In the genomic region with DNA sequence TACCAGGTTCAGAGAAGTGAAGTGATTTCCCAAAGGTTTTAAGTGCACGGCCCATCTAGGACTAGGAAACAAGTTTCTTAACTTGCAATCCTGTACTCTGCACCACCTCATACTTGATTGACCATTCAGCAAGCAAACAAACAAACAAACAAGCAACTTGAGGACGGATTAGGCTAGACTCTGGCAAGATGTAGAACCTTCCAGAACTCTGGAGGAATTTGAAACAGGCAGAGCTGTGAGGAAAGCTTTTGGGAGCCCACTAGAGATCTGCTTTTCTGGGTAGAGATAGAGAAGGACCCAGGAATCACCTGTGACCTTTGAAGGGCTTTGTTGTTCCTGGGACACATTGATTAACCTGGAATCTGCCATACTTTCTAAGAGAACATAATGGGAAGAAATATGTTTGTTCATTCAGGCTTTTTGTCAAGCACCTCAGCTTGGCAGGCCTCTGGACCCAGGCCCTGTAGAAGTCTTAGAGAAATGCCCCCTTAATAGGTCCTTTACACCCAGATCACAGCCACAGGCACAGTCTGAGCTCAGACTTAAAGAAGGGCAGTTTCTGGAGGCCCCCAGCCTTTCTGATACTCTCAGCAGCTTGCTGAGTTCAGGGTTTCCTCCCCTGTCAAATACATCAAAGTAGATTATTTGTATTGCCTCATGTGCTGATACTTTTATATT, we compare ENCODE assay signal across 8 cellular contexts. TPM values are rescaled to one million over a fixed set of nuclear protein-coding genes. Genes with fewer than 3 reads are reported as not detected.
A peak's percentile ranks its signal among the peaks of the same experiment; 100 is the strongest.
DNase-seq lines count a peak whose midpoint lies in the region; ATAC-seq, FAIRE-seq and TF ChIP-seq lines count a peak whose summit lies in the region.

No MANE protein-coding gene starts in this region.

- H3K27ac ChIP-seq in keratinocyte (ENCODE audit: control insufficient read depth, insufficient read depth, low read length) (peak overlapping the region; percentile 98), suprapubic skin (peak overlapping the region; percentile 95)

- peak overlapping the region; percentile 94 for H3K27ac Mint-ChIP-seq in activated CD8-positive, alpha-beta T cell treated with anti-CD3 and anti-CD28 coated beads, Interleukin-2, amount 10 ng/mL, durations not matched to agents 7 days and 5 days

- no peak for TF ChIP-seq POLR2A in suprapubic skin (IDR thresholded peaks at IDR 0.05)

- H3K9me3 Mint-ChIP-seq in activated CD8-positive, alpha-beta T cell treated with anti-CD3 and anti-CD28 coated beads, Interleukin-2, amount 10 ng/mL, durations not matched to agents 7 days and 5 days (ENCODE audit: insufficient read depth) = no peaks in the 10 kb centered on the region

- no peaks in the 10 kb centered on the region for H4K20me1 ChIP-seq in keratinocyte (ENCODE audit: control insufficient read depth, extremely low read depth, insufficient read depth, low read length)

- TF ChIP-seq CTCF in keratinocyte (optimal IDR thresholded peaks at IDR 0.05 in 1 of 3, IDR thresholded peaks at IDR 0.05 in 1 of 3, conservative IDR thresholded peaks at IDR 0.05 in 1 of 3; ENCODE audit: extremely low read depth in 1 of 3, insufficient read depth in 2 of 3, low read length in 3 of 3) = no peak
- no peak for TF ChIP-seq CTCF in suprapubic skin (IDR thresholded peaks at IDR 0.05)

- peak overlapping the region; percentile 99 for H2AFZ ChIP-seq in keratinocyte (ENCODE audit: control insufficient read depth, low read length)

- no peak for TF ChIP-seq EP300 in suprapubic skin (IDR thresholded peaks at IDR 0.05)

- ATAC-seq in activated CD8-positive, alpha-beta T cell treated with anti-CD3 and anti-CD28 coated beads, Interleukin-2, amount 10 ng/mL, durations not matched to agents 7 days and 5 days = no peak

- peak overlapping the region; percentile 90 for H3K4me2 ChIP-seq in keratinocyte (ENCODE audit: control insufficient read depth, extremely low read depth, insufficient read depth, low read depth, low read length)

- POLR2A ChIA-PET in activated CD8-positive, alpha-beta T cell treated with anti-CD3 and anti-CD28 coated beads, Interleukin-2, amount 10 ng/mL, durations not matched to agents 7 days and 5 days (lab: Charles Lee) = interaction anchor here (1.2 to 3.0 kb wide), 4 partner anchors 12 to 91 kb away, joined by 3 to 35 read pairs (median 10); partner anchors contain the start of genes ASB8 and PFKM

- H3K9me1 ChIP-seq in keratinocyte (ENCODE audit: control insufficient read depth, extremely low read depth, insufficient read depth, low read length) = no peaks in the 10 kb centered on the region

- H3K36me3 Mint-ChIP-seq in activated CD8-positive, alpha-beta T cell treated with anti-CD3 and anti-CD28 coated beads, Interleukin-2, amount 10 ng/mL, durations not matched to agents 7 days and 5 days (ENCODE audit: low read depth) = peaks cover 8% of the 10 kb centered on the region

- peak overlapping the region; percentile 98 for H3K9ac ChIP-seq in keratinocyte (ENCODE audit: control insufficient read depth, extremely low read depth, insufficient read depth, low read length)

- 17% methylated on average over 2 of the region's 2 CpGs for WGBS in suprapubic skin

- peak overlapping the region; percentile 88 for H3K4me3 Mint-ChIP-seq in activated CD8-positive, alpha-beta T cell treated with anti-CD3 and anti-CD28 coated beads, Interleukin-2, amount 10 ng/mL, durations not matched to agents 7 days and 5 days

- dilution Hi-C loops in keratinocyte (cut with MboI; ENCODE audit: extremely low pct_ligation_motif_present, low sequenced_read_pairs) = no loop called here

- CTCF ChIA-PET in activated CD8-positive, alpha-beta T cell treated with anti-CD3 and anti-CD28 coated beads, Interleukin-2, amount 10 ng/mL, durations not matched to agents 7 days and 5 days (lab: Charles Lee) = interaction anchor here (0.7 to 2.5 kb wide), 8 partner anchors 10 to 576 kb away, joined by 3 to 13 read pairs (median 4); partner anchors contain the start of genes ASB8, CCDC184, PFKM and TMEM106C

- H3K27me3 Mint-ChIP-seq in activated CD8-positive, alpha-beta T cell treated with anti-CD3 and anti-CD28 coated beads, Interleukin-2, amount 10 ng/mL, durations not matched to agents 7 days and 5 days (ENCODE audit: low read depth) = no peaks in the 10 kb centered on the region

- peaks cover 17% of the 10 kb centered on the region for H3K4me1 ChIP-seq in keratinocyte (ENCODE audit: control insufficient read depth, extremely low read depth, insufficient read depth, low read length)
- peaks cover 25% of the 10 kb centered on the region for H3K4me1 ChIP-seq in suprapubic skin

- H3K36me3 ChIP-seq in keratinocyte (ENCODE audit: control insufficient read depth in 2 of 2, extremely low read depth in 1 of 2, insufficient read depth in 2 of 2, low read length in 2 of 2) (no peaks in the 10 kb centered on the region), suprapubic skin (no peaks in the 10 kb centered on the region)

- H3K79me2 ChIP-seq in keratinocyte (ENCODE audit: control insufficient read depth, insufficient read depth, low read length) = peaks cover 33% of the 10 kb centered on the region

- no peak for FAIRE-seq in keratinocyte (lab: Jason Lieb, UNC)

- DNase-seq in NCI-H510A treated with DMSO at 0.1 percent for 48 hours (lab: John Stamatoyannopoulos, UW) (peak; percentile 50), NCI-H510A (lab: John Stamatoyannopoulos, UW) (no peak), keratinocyte (ENCODE audit: low read depth, low spot score) (no peak), suprapubic skin (ENCODE audit: low spot score in 2 of 2) (no peak), retina (no peak), SIG-M5 (lab: John Stamatoyannopoulos, UW) (no peak), islet precursor cell (no peak)
- no peak for DNase-seq in activated CD8-positive, alpha-beta T cell treated with anti-CD3 and anti-CD28 coated beads, Interleukin-2, amount 10 ng/mL, durations not matched to agents 7 days and 5 days

- no peaks in the 10 kb centered on the region for H3K27me3 ChIP-seq in keratinocyte (ENCODE audit: control insufficient read depth, extremely low read depth, insufficient read depth, low read length)
- no peaks in the 10 kb centered on the region for H3K27me3 ChIP-seq in suprapubic skin

- H3K9me3 ChIP-seq in keratinocyte (ENCODE audit: control insufficient read depth, low read depth, low read length) = no peaks in the 10 kb centered on the region
- no peaks in the 10 kb centered on the region for H3K9me3 ChIP-seq in suprapubic skin

- H3K4me3 ChIP-seq in keratinocyte (ENCODE audit: control insufficient read depth in 2 of 3, extremely low read depth in 1 of 3, insufficient read depth in 2 of 3, low read depth in 1 of 3, low read length in 3 of 3) (peak overlapping the region; percentile 82 to 91 (median 91)), suprapubic skin (peak overlapping the region; percentile 93)

- peaks cover 50% of the 10 kb centered on the region for H3K4me1 Mint-ChIP-seq in activated CD8-positive, alpha-beta T cell treated with anti-CD3 and anti-CD28 coated beads, Interleukin-2, amount 10 ng/mL, durations not matched to agents 7 days and 5 days (ENCODE audit: low read depth)

RNA-seq across cellular contexts. Expression of gene SENP1, which starts 0.8 kb away (rescaled TPM):
- 10 to 100 TPM; 45.6 to 50.1 TPM for total RNA-seq in activated CD8-positive, alpha-beta T cell treated with anti-CD3 and anti-CD28 coated beads, Interleukin-2, amount 10 ng/mL, durations not matched to agents 7 days and 5 days
- polyA plus RNA-seq in keratinocyte = 8.6 to 15.4 TPM (median 11.9 TPM) in 3 replicates
- 3.8 TPM for polyA plus RNA-seq in keratinocyte (2011; ENCODE audit: low read depth)
- polyA plus RNA-seq in keratinocyte (2011; cell fraction: cytosol; rRNA removed) = 5.2 and 11.3 TPM in 2 replicates
- 6.7 and 9.6 TPM in 2 replicates for polyA plus RNA-seq in keratinocyte (2011; cell fraction: nucleus; rRNA removed)
- 4.2 and 6.7 TPM in 2 replicates for polyA plus RNA-seq in keratinocyte (2012; ENCODE audit: low replicate concordance)
- polyA minus RNA-seq in keratinocyte = 6.3 to 26.0 TPM (median 14.8 TPM) in 3 replicates
- 4.6 TPM for polyA minus RNA-seq in keratinocyte (2011; cell fraction: cytosol; rRNA and poly(A)+ RNA removed)
- 5.8 and 17.9 TPM in 2 replicates for polyA minus RNA-seq in keratinocyte (2011; cell fraction: nucleus; rRNA and poly(A)+ RNA removed)
- total RNA-seq in suprapubic skin = 10 to 100 TPM; 13.5 to 25.5 (median 20.0) TPM

RNA-seq across cellular contexts. Expression of gene PFKM, which starts 12.5 kb away (rescaled TPM):
- 10 to 100 TPM; 20.6 to 22.7 TPM for total RNA-seq in activated CD8-positive, alpha-beta T cell treated with anti-CD3 and anti-CD28 coated beads, Interleukin-2, amount 10 ng/mL, durations not matched to agents 7 days and 5 days
- polyA plus RNA-seq in keratinocyte = 67.1 to 105 TPM (median 67.9 TPM) in 3 replicates
- 40.7 TPM for polyA plus RNA-seq in keratinocyte (2011; ENCODE audit: low read depth)
- 45.6 and 57.0 TPM in 2 replicates for polyA plus RNA-seq in keratinocyte (2011; cell fraction: cytosol; rRNA removed)
- polyA plus RNA-seq in keratinocyte (2011; cell fraction: nucleus; rRNA removed) = 106 and 108 TPM in 2 replicates
- 38.7 and 51.2 TPM in 2 replicates for polyA plus RNA-seq in keratinocyte (2012; ENCODE audit: low replicate concordance)
- polyA minus RNA-seq in keratinocyte = 63.3 to 84.0 TPM (median 70.0 TPM) in 3 replicates
- 43.4 TPM for polyA minus RNA-seq in keratinocyte (2011; cell fraction: cytosol; rRNA and poly(A)+ RNA removed)
- polyA minus RNA-seq in keratinocyte (2011; cell fraction: nucleus; rRNA and poly(A)+ RNA removed) = 32.4 and 61.3 TPM in 2 replicates
- 10 to 100 TPM; 20.4 to 31.2 (median 27.7) TPM for total RNA-seq in suprapubic skin

RNA-seq across cellular contexts. Expression of gene ASB8, which starts 50.6 kb away (rescaled TPM):
- total RNA-seq in activated CD8-positive, alpha-beta T cell treated with anti-CD3 and anti-CD28 coated beads, Interleukin-2, amount 10 ng/mL, durations not matched to agents 7 days and 5 days = 10 to 100 TPM; 37.9 to 47.2 TPM
- 18.4 to 21.7 TPM (median 19.0 TPM) in 3 replicates for polyA plus RNA-seq in keratinocyte
- 1.9 TPM for polyA plus RNA-seq in keratinocyte (2011; ENCODE audit: low read depth)
- polyA plus RNA-seq in keratinocyte (2011; cell fraction: cytosol; rRNA removed) = 11.3 and 13.7 TPM in 2 replicates
- 11.4 and 13.6 TPM in 2 replicates for polyA plus RNA-seq in keratinocyte (2011; cell fraction: nucleus; rRNA removed)
- 10.5 and 18.7 TPM in 2 replicates for polyA plus RNA-seq in keratinocyte (2012; ENCODE audit: low replicate concordance)
- polyA minus RNA-seq in keratinocyte = 17.9 to 27.7 TPM (median 22.1 TPM) in 3 replicates
- 8.4 TPM for polyA minus RNA-seq in keratinocyte (2011; cell fraction: cytosol; rRNA and poly(A)+ RNA removed)
- 5.7 and 9.4 TPM in 2 replicates for polyA minus RNA-seq in keratinocyte (2011; cell fraction: nucleus; rRNA and poly(A)+ RNA removed)
- total RNA-seq in suprapubic skin = 10 to 100 TPM; 19.8 to 49.4 (median 23.6) TPM
